ENCODE assay signal across 25 cellular contexts in genomic region chr11:13494051-13494450, GRCh38. TPM values are rescaled to one million over a fixed set of nuclear protein-coding genes. Genes with fewer than 3 reads are reported as not detected.
DNase-seq lines count a peak whose midpoint lies in the region; ATAC-seq and TF ChIP-seq lines count a peak whose summit lies in the region.
"Had no signal": no experiment of that assay in that cellular context is flagged by ENCODE, and none has a peak within 500 bp of the region (broad histone marks: within the 10 kb centered on the region; RNA-seq: fewer than 3 reads in every experiment).

No MANE protein-coding gene starts in this region.

- ATAC-seq in RWPE2 (ENCODE audit: low read depth): 0 out of 3 replicates have a peak, but pooled peaks have one; percentile 12
- ATAC-seq in foreskin keratinocyte: peak; percentile 12
- no peak for ATAC-seq in HG03159 (IDR thresholded peaks at IDR 0.05; ENCODE audit: unreplicated experiment)

- H3K36me3 ChIP-seq in GM23248 (ENCODE audit: low read depth) (no peaks in the 10 kb centered on the region), RWPE2 (ENCODE audit: low read depth) (no peaks in the 10 kb centered on the region), neural progenitor cell (no peaks in the 10 kb centered on the region)
- H3K36me3 ChIP-seq: BE2C; BLaER1 treated with 17β-estradiol and CSF1 and Interleukin-3, amounts not matched to agents 10 nM and 100 nM had no signal

- no peak overlapping the region for H3K27ac Mint-ChIP-seq in neural progenitor cell
- H3K27ac Mint-ChIP-seq: CD14-positive monocyte; CD4-positive, alpha-beta T cell; CD8-positive, alpha-beta memory T cell; H9; HFFc6 had no signal

- H3K4me1 ChIP-seq in GM23248 (ENCODE audit: insufficient read depth): no peaks in the 10 kb centered on the region
- H3K4me1 ChIP-seq in RWPE2 (ENCODE audit: insufficient read depth, poor library complexity, severe bottlenecking): no peaks in the 10 kb centered on the region
- H3K4me1 ChIP-seq in foreskin keratinocyte: no peaks in the 10 kb centered on the region
- peaks cover 10% of the 10 kb centered on the region for H3K4me1 ChIP-seq in neural progenitor cell
- H3K4me1 ChIP-seq: A549; BE2C; BLaER1 treated with 17β-estradiol and CSF1 and Interleukin-3, amounts not matched to agents 10 nM and 100 nM had no signal

- H3K27ac ChIP-seq in GM23248 (no peak overlapping the region), RWPE2 (ENCODE audit: poor library complexity, severe bottlenecking) (no peak overlapping the region), foreskin keratinocyte (no peak overlapping the region), neural progenitor cell (no peak overlapping the region)
- H3K27ac ChIP-seq: A549; BLaER1 treated with 17β-estradiol and CSF1 and Interleukin-3, amounts not matched to agents 10 nM and 100 nM had no signal

- H4K20me1 ChIP-seq in GM23248 (ENCODE audit: insufficient read depth) (no peaks in the 10 kb centered on the region), neural progenitor cell (ENCODE audit: low read depth) (no peaks in the 10 kb centered on the region)
- H4K20me1 ChIP-seq: BLaER1 treated with 17β-estradiol and CSF1 and Interleukin-3, amounts not matched to agents 10 nM and 100 nM had no signal

- H3K27me3 Mint-ChIP-seq in neural progenitor cell (ENCODE audit: insufficient read depth, low read depth): no peaks in the 10 kb centered on the region

- TF ChIP-seq CTCF in RWPE2 (IDR thresholded peaks at IDR 0.05; ENCODE audit: poor library complexity, severe bottlenecking) (no peak), foreskin keratinocyte (conservative IDR thresholded peaks at IDR 0.05) (no peak), neural progenitor cell (IDR thresholded peaks at IDR 0.05) (no peak)

- H3K27me3 ChIP-seq in GM23248 (replicated peaks; ENCODE audit: insufficient read depth) (0 out of 2 replicates have a peak, but pooled peaks cover 3% of the 10 kb centered on the region), RWPE2 (ENCODE audit: insufficient read depth, poor library complexity, severe bottlenecking) (peaks cover 15% of the 10 kb centered on the region), foreskin keratinocyte (peaks cover 50% of the 10 kb centered on the region), neural progenitor cell (no peaks in the 10 kb centered on the region)
- H3K27me3 ChIP-seq: BE2C; BLaER1 treated with 17β-estradiol and CSF1 and Interleukin-3, amounts not matched to agents 10 nM and 100 nM had no signal

- H3K9ac ChIP-seq in GM23248 (no peak overlapping the region), neural progenitor cell (no peak overlapping the region)
- H3K9ac ChIP-seq: BLaER1 treated with 17β-estradiol and CSF1 and Interleukin-3, amounts not matched to agents 10 nM and 100 nM had no signal

- in situ Hi-C loops in GM23248 (cut with MboI): no loop called here

- H3F3A ChIP-seq in GM23248 (ENCODE audit: insufficient read depth) (no peaks in the 10 kb centered on the region), neural progenitor cell (ENCODE audit: low read depth) (peaks cover 9% of the 10 kb centered on the region)

- H3K36me3 Mint-ChIP-seq in neural progenitor cell: no peaks in the 10 kb centered on the region
- H3K36me3 Mint-ChIP-seq: CD14-positive monocyte; CD8-positive, alpha-beta memory T cell had no signal

- no peak overlapping the region for H2AFZ ChIP-seq in GM23248
- peak overlapping the region; percentile 60 for H2AFZ ChIP-seq in neural progenitor cell (replicated peaks)

- DNase-seq in GM23248 (peak; percentile 2), RWPE2 (ENCODE audit: low spot score) (no peak), foreskin keratinocyte (no peak), neural progenitor cell (ENCODE audit: low spot score) (no peak), RPMI8226 (no peak), UCSD-AML1 (lab: John Stamatoyannopoulos, UW; ENCODE audit: unreplicated experiment) (no peak), DMS 273 treated with DMSO at 0.1 percent for 48 hours (lab: John Stamatoyannopoulos, UW) (no peak)
- DNase-seq: 8988T; ACHN; AML-193; BE2C; CD4-positive, alpha-beta T cell; CD8-positive, alpha-beta memory T cell; DMS53; DMS79 treated with DMSO at 0.1 percent for 48 hours; GF-D8; H9; HFFc6 had no signal

- H3K9me2 ChIP-seq in GM23248 (ENCODE audit: insufficient read depth): no peaks in the 10 kb centered on the region

- H3K9me3 ChIP-seq in GM23248 (ENCODE audit: low read depth): no peaks in the 10 kb centered on the region
- H3K9me3 ChIP-seq in RWPE2 (ENCODE audit: severe bottlenecking): no peaks in the 10 kb centered on the region
- no peaks in the 10 kb centered on the region for H3K9me3 ChIP-seq in neural progenitor cell (ENCODE audit: low read depth)
- H3K9me3 ChIP-seq: A549; BE2C; BLaER1 treated with 17β-estradiol and CSF1 and Interleukin-3, amounts not matched to agents 10 nM and 100 nM had no signal

- H3K79me2 ChIP-seq in GM23248 (ENCODE audit: insufficient read depth): no peaks in the 10 kb centered on the region
- no peaks in the 10 kb centered on the region for H3K79me2 ChIP-seq in neural progenitor cell (ENCODE audit: low read depth)

- 14% methylated on average over 3 of the region's 3 CpGs for WGBS in GM23248 (ENCODE audit: low coverage in 1 of 2, low lambda C conversion rate in 2 of 2, missing lambda C conversion rate in 2 of 2), 2 experiments

- H3K4me1 Mint-ChIP-seq in neural progenitor cell: peaks cover 2% of the 10 kb centered on the region
- H3K4me1 Mint-ChIP-seq: CD14-positive monocyte; CD8-positive, alpha-beta memory T cell; H9 had no signal

- no peaks in the 10 kb centered on the region for H3K9me3 Mint-ChIP-seq in neural progenitor cell
- H3K9me3 Mint-ChIP-seq: CD4-positive, alpha-beta T cell; H9; HFFc6 had no signal

- H3K4me3 ChIP-seq in GM23248 (no peak overlapping the region), RWPE2 (ENCODE audit: severe bottlenecking) (no peak overlapping the region), neural progenitor cell (no peak overlapping the region)
- H3K4me3 ChIP-seq: A549; BLaER1 treated with 17β-estradiol and CSF1 and Interleukin-3, amounts not matched to agents 10 nM and 100 nM had no signal

- H3K4me3 Mint-ChIP-seq in neural progenitor cell: no peak overlapping the region
- H3K4me3 Mint-ChIP-seq: CD14-positive monocyte; CD4-positive, alpha-beta T cell; CD8-positive, alpha-beta memory T cell; H9; HFFc6 had no signal

- H3K4me2 ChIP-seq in GM23248 (ENCODE audit: unreplicated experiment) (no peak overlapping the region), neural progenitor cell (peak overlapping the region; percentile 29)
- H3K4me2 ChIP-seq: A549; BLaER1 treated with 17β-estradiol and CSF1 and Interleukin-3, amounts not matched to agents 10 nM and 100 nM had no signal

RNA-seq across cellular contexts. Expression of gene PTH, which starts 1.7 kb away (rescaled TPM):
- not detected in 2 replicates for total RNA-seq in GM23248 (2014; rRNA removed; shearing (Covaris generic))
- polyA plus RNA-seq in GM23248 (2016; fragmentation: Nextera tagmentation; extraction: Ambion mirVana) (not detected in 2 replicates), foreskin keratinocyte (not detected in 2 replicates)
- total RNA-seq in foreskin keratinocyte (not detected in 2 replicates), neural progenitor cell (ENCODE audit: low replicate concordance) (not detected in 2 replicates)
- total RNA-seq: CD4-positive, alpha-beta T cell; CD8-positive, alpha-beta memory T cell; Daoy; G401; H4; H9; HFFc6 had no signal
- polyA plus RNA-seq: A549; CD14-positive monocyte; CD8-positive, alpha-beta memory T cell had no signal

RNA-seq across cellular contexts. Expression of gene BTBD10, which starts 31.0 kb away (rescaled TPM):
- 43.8 and 56.7 TPM in 2 replicates for total RNA-seq in GM23248 (2014; rRNA removed; shearing (Covaris generic))
- polyA plus RNA-seq in GM23248 (2016; fragmentation: Nextera tagmentation; extraction: Ambion mirVana) (37.7 and 38.6 TPM in 2 replicates), foreskin keratinocyte (27.4 and 31.9 TPM in 2 replicates)
- total RNA-seq in foreskin keratinocyte (65.3 and 66.1 TPM in 2 replicates), neural progenitor cell (ENCODE audit: low replicate concordance) (46.1 and 59.3 TPM in 2 replicates)
